8 cellular contexts compared by ENCODE assay signal in the genomic region with DNA sequence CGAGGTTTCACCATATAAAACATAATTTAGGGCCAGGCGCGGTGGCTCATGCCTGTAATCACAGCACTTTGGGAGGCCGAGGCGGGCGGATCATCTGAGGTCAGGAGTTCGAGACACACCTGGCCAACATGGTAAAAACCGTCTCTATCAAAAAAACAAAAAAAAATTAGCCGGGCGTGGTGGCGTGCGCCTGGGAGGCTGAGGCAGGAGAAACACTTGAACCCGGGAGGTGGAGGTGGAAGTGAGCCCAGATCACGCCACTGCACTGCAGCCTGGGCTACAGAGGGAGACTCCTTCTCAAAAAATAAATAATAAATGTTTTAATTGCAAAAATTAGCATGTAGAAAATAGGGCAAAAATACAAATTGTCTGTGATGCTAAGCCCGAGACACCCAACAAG. TPM values are rescaled to one million over a fixed set of nuclear protein-coding genes. Genes with fewer than 3 reads are reported as not detected.
DNase-seq lines count a peak whose midpoint lies in the region; ATAC-seq, FAIRE-seq and TF ChIP-seq lines count a peak whose summit lies in the region.

No MANE protein-coding gene starts in this region.

- peaks cover 5% of the 10 kb centered on the region for H3K36me3 ChIP-seq in WERI-Rb-1
- H3K36me3 ChIP-seq in smooth muscle cell (ENCODE audit: low read depth) = no peaks in the 10 kb centered on the region

- H3K4me3 Mint-ChIP-seq in HFFc6 = peak overlapping the region; percentile 95

- peak overlapping the region; percentile 86 for H3K4me2 ChIP-seq in smooth muscle cell

- peaks cover 15% of the 10 kb centered on the region for H3F3A ChIP-seq in smooth muscle cell (ENCODE audit: low read depth)

- no peak overlapping the region for H3K9ac ChIP-seq in smooth muscle cell (ENCODE audit: low read depth)

- H3K9me3 ChIP-seq in WERI-Rb-1 (ENCODE audit: severe bottlenecking) (no peaks in the 10 kb centered on the region), smooth muscle cell (replicated peaks; ENCODE audit: low read depth) (no peaks in the 10 kb centered on the region)

- no peak for ATAC-seq in GM18870 (IDR thresholded peaks at IDR 0.05; ENCODE audit: unreplicated experiment)

- peaks cover 7% of the 10 kb centered on the region for H3K36me3 Mint-ChIP-seq in HFFc6 (ENCODE audit: low read depth)

- peaks cover 27% of the 10 kb centered on the region for H3K4me1 Mint-ChIP-seq in HFFc6 (ENCODE audit: low read depth)

- no peaks in the 10 kb centered on the region for H3K27me3 Mint-ChIP-seq in HFFc6 (ENCODE audit: insufficient read depth)

- WGBS in smooth muscle cell (ENCODE audit: low lambda C conversion rate) = 88% methylated on average over 15 of the region's 15 CpGs

- no peak for FAIRE-seq in GM12892 (lab: Jason Lieb, UNC)

- peaks cover 5% of the 10 kb centered on the region; the same call in 1 of the 2 replicates for H3K9me3 Mint-ChIP-seq in HFFc6

- H3K27ac Mint-ChIP-seq in HFFc6 = peak overlapping the region; percentile 92

- peaks cover 16% of the 10 kb centered on the region for H3K4me1 ChIP-seq in smooth muscle cell (ENCODE audit: low read depth)

- H3K79me2 ChIP-seq in smooth muscle cell (ENCODE audit: low read depth) = peaks cover 6% of the 10 kb centered on the region

- H4K20me1 ChIP-seq in smooth muscle cell (ENCODE audit: low read depth) = no peaks in the 10 kb centered on the region

- DNase-seq in HFFc6 (no peak), WERI-Rb-1 (no peak), foreskin fibroblast (no peak), smooth muscle cell (lab: John Stamatoyannopoulos, UW; ENCODE audit: unreplicated experiment) (no peak), NCI-H2107 (lab: John Stamatoyannopoulos, UW) (no peak), NCI-H2171 (lab: John Stamatoyannopoulos, UW) (no peak), GM12892 (ENCODE audit: insufficient read length) (no peak)

- TF ChIP-seq CTCF in HFFc6 (IDR thresholded peaks at IDR 0.05) (no peak), WERI-Rb-1 (IDR thresholded peaks at IDR 0.05; ENCODE audit: low read depth, low read length) (no peak), foreskin fibroblast (IDR thresholded peaks at IDR 0.05; ENCODE audit: low read depth, low read length) (no peak), smooth muscle cell (IDR thresholded peaks at IDR 0.05; ENCODE audit: borderline replicate concordance, insufficient read depth, poor library complexity, severe bottlenecking) (no peak)

- H3K27ac ChIP-seq in WERI-Rb-1 (peak overlapping the region; percentile 82), smooth muscle cell (ENCODE audit: low read depth) (peak overlapping the region; percentile 2)

- peak overlapping the region; percentile 93 for H2AFZ ChIP-seq in smooth muscle cell (ENCODE audit: low read depth)

- no peaks in the 10 kb centered on the region for H3K27me3 ChIP-seq in WERI-Rb-1 (ENCODE audit: insufficient read depth, low read depth, severe bottlenecking)
- no peaks in the 10 kb centered on the region for H3K27me3 ChIP-seq in smooth muscle cell (ENCODE audit: low read depth)

- H3K4me3 ChIP-seq in WERI-Rb-1 (ENCODE audit: low read depth, low read length) (peak overlapping the region; percentile 81), foreskin fibroblast (ENCODE audit: low read depth in 1 of 2, low read length in 2 of 2) (peak overlapping the region; percentile 96 to 97), smooth muscle cell (peak overlapping the region; percentile 70)

- TF ChIP-seq POLR2A in GM12892 (IDR thresholded peaks at IDR 0.05; ENCODE audit: low read depth, low read length) = no peak

RNA-seq across cellular contexts. Expression of a gene that starts 1.0 kb away (rescaled TPM):
- 10 to 100 TPM in 5 of 6 experiments, 1 to 10 TPM in 1; 8.3 to 12.1 (median 11.3) TPM for total RNA-seq in HFFc6 (2021; fragmentation: NEBNext Ultra II Directional; extraction: Animal tissue kit (Norgen Biotek cat#: 25700))
- 8.3 and 26.9 TPM in 2 replicates for total RNA-seq in smooth muscle cell
- polyA plus RNA-seq in smooth muscle cell = 8.7 and 13.7 TPM in 2 replicates
- polyA plus RNA-seq in GM12892 (2012; ENCODE audit: missing spikeins) = 89.0 TPM

RNA-seq across cellular contexts. Expression of a gene that starts 5.7 kb away (rescaled TPM):
- total RNA-seq in HFFc6 (2021; fragmentation: NEBNext Ultra II Directional; extraction: Animal tissue kit (Norgen Biotek cat#: 25700)) = 10 to 100 TPM; 23.7 to 27.3 (median 25.5) TPM
- 9.1 and 11.6 TPM in 2 replicates for total RNA-seq in smooth muscle cell
- polyA plus RNA-seq in smooth muscle cell = 15.5 and 17.2 TPM in 2 replicates
- 21.4 TPM for polyA plus RNA-seq in GM12892 (2012; ENCODE audit: missing spikeins)
